ENCODE assay signal across 8 cellular contexts in genomic region chr14:68182492-68182891, GRCh38.
DNase-seq lines count a peak whose midpoint lies in the region; ATAC-seq and TF ChIP-seq lines count a peak whose summit lies in the region.
"Had no signal": no experiment of that assay in that cellular context is flagged by ENCODE, and none has a peak within 500 bp of the region (broad histone marks: within the 10 kb centered on the region; RNA-seq: fewer than 3 reads in every experiment).

No MANE protein-coding gene starts in this region.

- H3K27me3 Mint-ChIP-seq in natural killer cell (ENCODE audit: low read depth in 2 of 2), result no peaks in the 10 kb centered on the region

- no peaks in the 10 kb centered on the region for H3K27me3 ChIP-seq in esophagus squamous epithelium

- no peak overlapping the region for H3K4me3 ChIP-seq in esophagus squamous epithelium

- no peaks in the 10 kb centered on the region for H3K36me3 Mint-ChIP-seq in natural killer cell

- H3K4me1 Mint-ChIP-seq in natural killer cell, result peaks cover 26 to 27% of the 10 kb centered on the region in 2 donors

- no peaks in the 10 kb centered on the region for H3K9me3 ChIP-seq in esophagus squamous epithelium

- peak overlapping the region; percentile 52 to 85 for H3K27ac Mint-ChIP-seq in natural killer cell

- no peak for TF ChIP-seq POLR2A in esophagus squamous epithelium (IDR thresholded peaks at IDR 0.05)

- intact Hi-C loops in natural killer cell (cut with micrococcal nuclease), result no loop called here
- intact Hi-C loops in esophagus squamous epithelium (cut with DNase I), result no loop called here
- intact Hi-C loops in cardiac septum (cut with DNase I), result no loop called here

- H3K4me3 Mint-ChIP-seq in natural killer cell, result peak overlapping the region; percentile 54

- no peak for DNase-seq in natural killer cell
- no peak for DNase-seq in esophagus squamous epithelium (lab: John Stamatoyannopoulos, UW)
- no peak for DNase-seq in OCI-M1 (lab: John Stamatoyannopoulos, UW)
- no peak for DNase-seq in cardiac septum (ENCODE audit: low spot score)
- DNase-seq: NCI-H1092 treated with DMSO at 0.1 percent for 48 hours had no signal

- peaks cover 5 to 44% (median 17%) of the 10 kb centered on the region in 3 donors for H3K4me1 ChIP-seq in esophagus squamous epithelium

- no peaks in the 10 kb centered on the region for H3K9me3 Mint-ChIP-seq in natural killer cell

- 65 to 73% methylated on average over 5 of the region's 5 CpGs for WGBS in esophagus squamous epithelium, 2 donors

- no peaks in the 10 kb centered on the region for H3K36me3 ChIP-seq in esophagus squamous epithelium

- ATAC-seq in GM18870 (IDR thresholded peaks at IDR 0.05; ENCODE audit: unreplicated experiment) (peak; percentile 75), GM21529 (IDR thresholded peaks at IDR 0.05; ENCODE audit: unreplicated experiment) (peak; percentile 75), HG03571 (IDR thresholded peaks at IDR 0.05; ENCODE audit: unreplicated experiment) (peak; percentile 70), natural killer cell (peak; percentile 49 to 75 (median 67))

- no peak overlapping the region for H3K27ac ChIP-seq in esophagus squamous epithelium

- TF ChIP-seq CTCF in natural killer cell (IDR thresholded peaks at IDR 0.05), result no peak
- no peak for TF ChIP-seq CTCF in esophagus squamous epithelium (IDR thresholded peaks at IDR 0.05)
